ENCODE assay signal across 1 cellular context in genomic region chr2:146241023-146241422, GRCh38.
TF ChIP-seq lines count a peak whose summit lies in the region.

No MANE protein-coding gene starts in this region.

TF ChIP-seq in HepG2, 621 proteins besides CTCF, POLR2A, EP300 and RAD21 (continued from another document):
- TF ChIP-seq ZBED4 (CRISPR knock-in tag; IDR thresholded peaks at IDR 0.05; ENCODE audit: borderline replicate concordance) = no peak
TF ChIP-seq in HepG2: peak in this region for 0.
